In genomic region chr1:65422241-65423203, GRCh38 we compare ENCODE assay signal across 11 cellular contexts. TPM values are rescaled to one million over a fixed set of nuclear protein-coding genes. Genes with fewer than 3 reads are reported as not detected.
DNase-seq lines count a peak whose midpoint lies in the region; ATAC-seq and TF ChIP-seq lines count a peak whose summit lies in the region.
"Had no signal": no experiment of that assay in that cellular context is flagged by ENCODE, and none has a peak within 500 bp of the region (broad histone marks: within the 10 kb centered on the region; RNA-seq: fewer than 3 reads in every experiment).

No MANE protein-coding gene starts in this region.

- H3K27ac Mint-ChIP-seq in type B pancreatic cell: no peak overlapping the region
- H3K27ac Mint-ChIP-seq: nephron had no signal

- TF ChIP-seq POLR2A in HCT116 (IDR thresholded peaks at IDR 0.05; ENCODE audit: borderline replicate concordance, extremely low read depth, insufficient read depth, insufficient read length): no peak

- H3K4me2 ChIP-seq in HCT116 (ENCODE audit: low read length) (peak overlapping the region; percentile 87), SU-DHL-6 (ENCODE audit: low read depth, low read length, poor library complexity, severe bottlenecking) (peak overlapping the region; percentile 89)

- RAD21 ChIA-PET in HCT116 (lab: Charles Lee; ENCODE audit: low non-redundant PET in 1 of 2, low total read pairs in 2 of 2, uncharacterized antibody in 2 of 2, unreplicated experiment in 2 of 2): no interaction called here

- H3K9me3 ChIP-seq in HCT116 (ENCODE audit: control insufficient read depth in 1 of 2, insufficient read depth in 1 of 2, low read depth in 1 of 2, low read length in 2 of 2) (no peaks in the 10 kb centered on the region), SU-DHL-6 (ENCODE audit: insufficient read depth, low read length) (no peaks in the 10 kb centered on the region)

- H3K27me3 Mint-ChIP-seq in type B pancreatic cell: no peaks in the 10 kb centered on the region

- H3K27me3 ChIP-seq in HCT116 (ENCODE audit: insufficient read depth, low read length) (no peaks in the 10 kb centered on the region), SU-DHL-6 (ENCODE audit: low read length) (no peaks in the 10 kb centered on the region)

- DNase-seq in HCT116 (ENCODE audit: low read depth, low spot score): no peak
- DNase-seq in fibroblast of the aortic adventitia (ENCODE audit: low read depth): no peak
- DNase-seq in DMS153 (lab: John Stamatoyannopoulos, UW): no peak
- DNase-seq in NCI-H2081 treated with DMSO at 0.1 percent for 48 hours (lab: John Stamatoyannopoulos, UW): no peak
- no peak for DNase-seq in type B pancreatic cell (ENCODE audit: extremely low spot score, unreplicated experiment)
- DNase-seq: activated CD4-positive, CD25-positive, alpha-beta regulatory T cell treated with anti-CD3 and anti-CD28 coated beads, Interleukin-2, amount 50 U/mL, for 72 hours; cortex of kidney had no signal

- H3K4me3 Mint-ChIP-seq in type B pancreatic cell: no peak overlapping the region

- H3K79me2 ChIP-seq in HCT116 (ENCODE audit: insufficient read depth, low read length) (peaks cover 44% of the 10 kb centered on the region), SU-DHL-6 (ENCODE audit: insufficient read depth, low read length) (0 out of 2 replicates have a peak, but pooled peaks cover 5% of the 10 kb centered on the region)

- H3K27ac ChIP-seq in HCT116 (ENCODE audit: low read depth, low read length) (no peak overlapping the region), SU-DHL-6 (ENCODE audit: low read depth, low read length) (no peak overlapping the region), skin epidermis (peak overlapping the region in 19 of 21 experiments; percentile 9 to 100 (median 97))

- H3K4me3 ChIP-seq in HCT116 (replicated peaks in 1 of 2; ENCODE audit: low read depth in 1 of 2, low read length in 2 of 2) (peak overlapping the region in 1 of 2 experiments; percentile 84; a peak in 2 of 4 replicates), SU-DHL-6 (ENCODE audit: insufficient read depth, low read length, poor library complexity, severe bottlenecking) (no peak overlapping the region), fibroblast of the aortic adventitia (ENCODE audit: low read depth, low read length) (peak overlapping the region; percentile 84), skin epidermis (peak overlapping the region in 6 of 7 experiments; percentile 44 to 86 (median 64))

- CTCF ChIA-PET in HCT116 (lab: Charles Lee): no interaction called here

- H2AFZ ChIP-seq in HCT116 (ENCODE audit: low read depth, low read length, poor library complexity, severe bottlenecking) (no peak overlapping the region), SU-DHL-6 (ENCODE audit: low read depth, low read length, severe bottlenecking) (no peak overlapping the region)

- BruUV-seq in HCT116 (replicated peaks; lab: Mats Ljungman, UMichigan): no TSS peak

- intact Hi-C loops in HCT116 (cut with micrococcal nuclease): loop anchor here (10.0 kb wide), 3 partner anchors 188 to 822 kb away; no protein-coding TSS in a partner anchor

- H3K9me2 ChIP-seq in HCT116 (ENCODE audit: insufficient read depth) (no peaks in the 10 kb centered on the region), SU-DHL-6 (replicated peaks; ENCODE audit: insufficient read depth, low read length) (no peaks in the 10 kb centered on the region)

- TF ChIP-seq RAD21 in HCT116 (IDR thresholded peaks at IDR 0.05; ENCODE audit: low read depth): no peak

- no peaks in the 10 kb centered on the region for H3K9me3 Mint-ChIP-seq in type B pancreatic cell
- H3K9me3 Mint-ChIP-seq: nephron had no signal

- H3K4me1 Mint-ChIP-seq in type B pancreatic cell (ENCODE audit: unreplicated experiment): peaks cover 23% of the 10 kb centered on the region

- H3F3A ChIP-seq in SU-DHL-6 (ENCODE audit: insufficient read depth): no peaks in the 10 kb centered on the region

- peaks cover 0 to 3% of the 10 kb centered on the region in 2 experiments; a peak in 1 of 4 replicates for H3K36me3 ChIP-seq in HCT116 (ENCODE audit: control insufficient read depth in 1 of 2, insufficient read depth in 2 of 2, low read length in 2 of 2)
- H3K36me3 ChIP-seq in SU-DHL-6 (ENCODE audit: low read length): no peaks in the 10 kb centered on the region

- no peak for TF ChIP-seq CTCF in HCT116 (IDR thresholded peaks at IDR 0.05 in 2 of 3, conservative IDR thresholded peaks at IDR 0.05 in 1 of 3; ENCODE audit: borderline replicate concordance in 1 of 3, insufficient read depth in 1 of 3, low read depth in 2 of 3, low read length in 2 of 3)
- TF ChIP-seq CTCF in SU-DHL-6 (IDR thresholded peaks at IDR 0.05; ENCODE audit: insufficient read depth, low read length, poor library complexity, severe bottlenecking): no peak
- no peak for TF ChIP-seq CTCF in fibroblast of the aortic adventitia (IDR thresholded peaks at IDR 0.05; ENCODE audit: insufficient read depth, low read length)
- no peak for TF ChIP-seq CTCF in type B pancreatic cell (conservative IDR thresholded peaks at IDR 0.05)

- H3K36me3 Mint-ChIP-seq in type B pancreatic cell: peaks cover 25% of the 10 kb centered on the region

- H3K9ac ChIP-seq in HCT116 (ENCODE audit: low read length) (no peak overlapping the region), SU-DHL-6 (ENCODE audit: low read length) (no peak overlapping the region)

- POLR2A ChIA-PET in HCT116 (lab: Charles Lee): no interaction called here

- H4K20me1 ChIP-seq in HCT116 (ENCODE audit: insufficient read depth): no peaks in the 10 kb centered on the region
- H4K20me1 ChIP-seq in SU-DHL-6 (ENCODE audit: low read depth, low read length): no peaks in the 10 kb centered on the region

- ATAC-seq in HCT116 (no peak), HG02678 (IDR thresholded peaks at IDR 0.05; ENCODE audit: unreplicated experiment) (no peak)

- peaks cover 32 to 64% of the 10 kb centered on the region in 2 experiments for H3K4me1 ChIP-seq in HCT116 (ENCODE audit: control insufficient read depth in 1 of 2, insufficient read depth in 2 of 2, low read length in 2 of 2)

TF ChIP-seq in HCT116, 20 proteins besides CTCF, POLR2A, EP300 and RAD21:
- TF ChIP-seq SP1 (IDR thresholded peaks at IDR 0.05; ENCODE audit: low read depth) (no peak), ZBTB33 (IDR thresholded peaks at IDR 0.05; ENCODE audit: extremely low read depth, insufficient replicate concordance, low read length) (no peak), FOSL1 (IDR thresholded peaks at IDR 0.05; ENCODE audit: low read depth) (no peak), REST (IDR thresholded peaks at IDR 0.05; ENCODE audit: low read depth) (no peak), ZNF274 (IDR thresholded peaks at IDR 0.05; ENCODE audit: low read depth, low read length) (no peak), SRF (IDR thresholded peaks at IDR 0.05; ENCODE audit: low read depth) (no peak), JUND (IDR thresholded peaks at IDR 0.05) (no peak), YY1 (IDR thresholded peaks at IDR 0.05; ENCODE audit: extremely low read depth, insufficient replicate concordance, low read depth, low read length) (no peak), SIN3A (IDR thresholded peaks at IDR 0.05; ENCODE audit: low read depth) (no peak), POLR2AphosphoS5 (IDR thresholded peaks at IDR 0.05; ENCODE audit: low read depth, low read length) (no peak)

RNA-seq across cellular contexts. Expression of gene LEPR, which starts 2.1 kb away (rescaled TPM):
- total RNA-seq in HCT116 (2021; ENCODE audit: unreplicated experiment): 6.0 TPM
- 2.6 and 2.8 TPM in 2 replicates for polyA plus RNA-seq in HCT116 (2012)
- total RNA-seq in fibroblast of the aortic adventitia (ENCODE audit: low replicate concordance): 6.3 and 6.9 TPM in 2 replicates
- 5.4 and 7.2 TPM in 2 replicates for total RNA-seq in type B pancreatic cell (ENCODE audit: low replicate concordance)

RNA-seq across cellular contexts. Expression of gene LEPROT, which starts 2.1 kb away (rescaled TPM):
- 25.7 TPM for total RNA-seq in HCT116 (2021; ENCODE audit: unreplicated experiment)
- polyA plus RNA-seq in HCT116 (2012): 10.3 and 12.5 TPM in 2 replicates
- 32.6 and 65.4 TPM in 2 replicates for total RNA-seq in fibroblast of the aortic adventitia (ENCODE audit: low replicate concordance)
- total RNA-seq in type B pancreatic cell (ENCODE audit: low replicate concordance): 54.3 and 54.8 TPM in 2 replicates

Comparison
In these comparisons a context has a peak if more than half of its experiments do, and no peak if none do; other contexts are left out.
1. H3K27ac ChIP-seq: peak in skin epidermis (19 of 21); none in HCT116 (single experiment) and SU-DHL-6 (single experiment).